In the genomic region with DNA sequence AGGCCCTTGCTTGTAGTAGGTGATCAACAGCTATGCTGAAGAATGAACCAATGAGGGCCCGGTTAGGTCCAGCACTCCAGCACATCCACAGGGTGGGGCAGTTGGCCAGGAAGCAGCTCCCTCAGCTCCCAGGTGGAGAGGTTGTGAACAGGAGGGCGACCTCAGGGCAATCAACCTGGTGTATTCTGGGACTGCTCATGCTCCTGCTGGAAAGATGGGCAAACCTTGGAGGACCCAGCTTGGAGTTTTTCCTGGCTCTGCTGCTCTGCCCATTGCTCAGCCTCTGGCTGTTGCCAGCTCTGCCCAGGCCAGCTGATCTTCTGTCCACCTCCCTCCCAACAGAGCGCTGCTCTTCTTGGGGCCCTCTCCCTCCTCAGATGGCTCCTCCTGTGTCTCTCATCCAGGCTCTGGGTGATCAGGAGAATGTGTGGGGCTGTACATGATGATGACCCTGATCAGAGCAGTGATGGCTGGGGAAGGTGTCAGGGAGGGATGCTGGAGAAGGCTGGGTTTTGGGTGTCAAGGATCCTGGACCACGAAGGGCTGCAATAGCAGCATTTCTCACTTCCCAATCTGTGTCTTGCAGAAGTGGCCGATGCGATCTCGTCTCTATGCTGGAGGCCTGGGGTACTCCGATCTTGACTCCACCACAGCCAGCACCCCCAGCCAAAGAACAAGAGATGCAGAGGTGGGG, we compare ENCODE assay signal across 20 cellular contexts. TPM values are rescaled to one million over a fixed set of nuclear protein-coding genes. Genes with fewer than 3 reads are reported as not detected.
DNase-seq lines count a peak whose midpoint lies in the region; ATAC-seq, FAIRE-seq and TF ChIP-seq lines count a peak whose summit lies in the region.
"Had no signal": no experiment of that assay in that cellular context is flagged by ENCODE, and none has a peak within 500 bp of the region (broad histone marks: within the 10 kb centered on the region; RNA-seq: fewer than 3 reads in every experiment).

No MANE protein-coding gene starts in this region.

- no peaks in the 10 kb centered on the region for H3K36me3 ChIP-seq in H7 (replicated peaks; ENCODE audit: control insufficient read depth, insufficient read depth, low read length)
- H3K36me3 ChIP-seq in Panc1 (ENCODE audit: control insufficient read depth, insufficient read depth, low read length) = no peaks in the 10 kb centered on the region
- H3K36me3 ChIP-seq in kidney (ENCODE audit: control insufficient read depth in 1 of 2, insufficient read depth in 2 of 2, low read length in 2 of 2) = no peaks in the 10 kb centered on the region
- H3K36me3 ChIP-seq: colonic mucosa had no signal

- H3K27me3 ChIP-seq in H7 (ENCODE audit: control insufficient read depth, insufficient read depth, low read length) (no peaks in the 10 kb centered on the region), Panc1 (ENCODE audit: control insufficient read depth, insufficient read depth, low read length) (no peaks in the 10 kb centered on the region)
- H3K27me3 ChIP-seq: colonic mucosa had no signal

- H3K4me3 ChIP-seq in H7 (ENCODE audit: insufficient read depth, low read depth, low read length) (no peak overlapping the region), Panc1 (ENCODE audit: low read depth in 2 of 2, low read length in 2 of 2) (no peak overlapping the region), kidney (ENCODE audit: low read length in 2 of 2) (no peak overlapping the region), coronary artery (no peak overlapping the region)
- H3K4me3 ChIP-seq: colonic mucosa, GM12878 had no signal

- in situ Hi-C loops in Panc1 (cut with HindIII; ENCODE audit: low pct_unique_long_range_greater_than_20kb, low sequenced_read_pairs) = no loop called here

- no peaks in the 10 kb centered on the region for H3K9me3 ChIP-seq in Panc1 (ENCODE audit: control insufficient read depth, insufficient read depth, low read depth, low read length)
- no peaks in the 10 kb centered on the region for H3K9me3 ChIP-seq in kidney (ENCODE audit: control insufficient read depth in 1 of 2, low read length in 2 of 2)
- H3K9me3 ChIP-seq: colonic mucosa had no signal

- DNase-seq in H7 (peak; percentile 74), Panc1 (ENCODE audit: low read depth, low spot score) (no peak), kidney (peak; percentile 56), HCEC 1CT (no peak), NOMO-1 treated with dmso at 0.1 percent for 144 hours (lab: John Stamatoyannopoulos, UW; ENCODE audit: unreplicated experiment) (no peak), coronary artery (ENCODE audit: low spot score) (no peak)
- DNase-seq: activated CD4-positive, alpha-beta T cell treated with anti-CD3 and anti-CD28 coated beads, Interleukin-2, amount 10 ng/mL, durations not matched to agents 7 days and 5 days; activated naive CD4-positive, alpha-beta T cell treated with anti-CD3 and anti-CD28 coated beads for 36 hours; CD8-positive, alpha-beta T cell; immature natural killer cell; SIG-M5 had no signal

- H3K4me1 ChIP-seq in Panc1 (ENCODE audit: control insufficient read depth, insufficient read depth, low read length) = no peaks in the 10 kb centered on the region
- H3K4me1 ChIP-seq in kidney (ENCODE audit: control insufficient read depth in 1 of 2, insufficient read depth in 1 of 2, low read depth in 1 of 2, low read length in 2 of 2) = no peaks in the 10 kb centered on the region
- H3K4me1 ChIP-seq: colonic mucosa had no signal

- no TSS peak for BruUV-seq in Panc1 (replicated peaks; lab: Mats Ljungman, UMichigan)

- ATAC-seq in Panc1 (peak; percentile 60), HG03442 (IDR thresholded peaks at IDR 0.05; ENCODE audit: unreplicated experiment) (no peak)
- ATAC-seq: CD8-positive, alpha-beta T cell; GM12878 had no signal

- H3K9ac ChIP-seq in kidney (ENCODE audit: low read length in 2 of 2) = no peak overlapping the region

- no peak for FAIRE-seq in kidney (lab: Jason Lieb, UNC)
- FAIRE-seq: GM12878 had no signal

- intact Hi-C loops in Panc1 (cut with micrococcal nuclease; ENCODE audit: unreplicated experiment) (no loop called here), kidney (cut with DNase I) (no loop called here)

- CTCF ChIA-PET in Panc1 (lab: Charles Lee) = no interaction called here

- peak; percentile 6; the same call in 1 of the 2 replicates for TF ChIP-seq CTCF in 22Rv1 (IDR thresholded peaks at IDR 0.05)
- TF ChIP-seq CTCF in Panc1 (IDR thresholded peaks at IDR 0.05) = no peak
- no peak for TF ChIP-seq CTCF in kidney (IDR thresholded peaks at IDR 0.05; ENCODE audit: borderline replicate concordance, extremely low read depth, insufficient read depth)
- no peak for TF ChIP-seq CTCF in coronary artery (IDR thresholded peaks at IDR 0.05)

- H3K27ac ChIP-seq in 22Rv1 = no peak overlapping the region
- no peak overlapping the region for H3K27ac ChIP-seq in Panc1 (ENCODE audit: low read length)
- H3K27ac ChIP-seq in kidney (ENCODE audit: low read depth in 2 of 2, low read length in 2 of 2) = no peak overlapping the region
- H3K27ac ChIP-seq in coronary artery = no peak overlapping the region
- H3K27ac ChIP-seq: colonic mucosa, epithelial cell of prostate had no signal

- POLR2A ChIA-PET in Panc1 (lab: Charles Lee) = no interaction called here

RNA-seq across cellular contexts. Expression of gene TCF23, which starts 3.4 kb away (rescaled TPM):
- not detected in 2 replicates for total RNA-seq in H7 (2014; rRNA removed; shearing (Covaris generic))
- 0.03 TPM for total RNA-seq in Panc1 (2021; ENCODE audit: unreplicated experiment)
- 0.05 TPM for polyA plus RNA-seq in Panc1 (2012; ENCODE audit: insufficient read length)
- 0.38 TPM for total RNA-seq in kidney
- polyA plus RNA-seq in kidney (ENCODE audit: insufficient read depth, low read depth, low replicate concordance) = not detected
- total RNA-seq: activated CD4-positive, alpha-beta T cell treated with anti-CD3 and anti-CD28 coated beads, Interleukin-2, amount 10 ng/mL, durations not matched to agents 7 days and 5 days; activated naive CD4-positive, alpha-beta T cell treated with anti-CD3 and anti-CD28 coated beads for 36 hours; CD8-positive, alpha-beta T cell; glomerular endothelial cell; GM12878; renal cortical epithelial cell had no signal
- polyA plus RNA-seq: GM12878, immature natural killer cell, neural cell had no signal

RNA-seq across cellular contexts. Expression of gene PRR30, which starts 13.0 kb away (rescaled TPM):
- total RNA-seq in H7 (2014; rRNA removed; shearing (Covaris generic)) = not detected in 2 replicates
- total RNA-seq in Panc1 (2021; ENCODE audit: unreplicated experiment) (not detected), kidney (not detected)
- not detected for polyA plus RNA-seq in Panc1 (2012; ENCODE audit: insufficient read length)
- polyA plus RNA-seq in kidney (ENCODE audit: insufficient read depth, low read depth, low replicate concordance) = not detected
- total RNA-seq: activated CD4-positive, alpha-beta T cell treated with anti-CD3 and anti-CD28 coated beads, Interleukin-2, amount 10 ng/mL, durations not matched to agents 7 days and 5 days; activated naive CD4-positive, alpha-beta T cell treated with anti-CD3 and anti-CD28 coated beads for 36 hours; CD8-positive, alpha-beta T cell; colonic mucosa; glomerular endothelial cell; GM12878; renal cortical epithelial cell; subcutaneous adipose tissue had no signal
- polyA plus RNA-seq: GM12878, immature natural killer cell, neural cell had no signal

RNA-seq across cellular contexts. Expression of gene PREB, which starts 17.8 kb away (rescaled TPM):
- total RNA-seq in H7 (2014; rRNA removed; shearing (Covaris generic)) = 84.5 and 87.3 TPM in 2 replicates
- 60.9 TPM for total RNA-seq in Panc1 (2021; ENCODE audit: unreplicated experiment)
- polyA plus RNA-seq in Panc1 (2012; ENCODE audit: insufficient read length) = 56.9 TPM
- 46.1 TPM for total RNA-seq in kidney
- 66.7 TPM for polyA plus RNA-seq in kidney (ENCODE audit: insufficient read depth, low read depth, low replicate concordance)

RNA-seq across cellular contexts. Expression of gene ABHD1, which starts 28.6 kb away (rescaled TPM):
- 0.55 TPM in 1 of 2 replicates, not detected in the other for total RNA-seq in H7 (2014; rRNA removed; shearing (Covaris generic))
- 0.46 TPM for total RNA-seq in Panc1 (2021; ENCODE audit: unreplicated experiment)
- 1.5 TPM for polyA plus RNA-seq in Panc1 (2012; ENCODE audit: insufficient read length)
- total RNA-seq in kidney = 0.69 TPM
- 2.9 TPM for polyA plus RNA-seq in kidney (ENCODE audit: insufficient read depth, low read depth, low replicate concordance)
- total RNA-seq: colonic mucosa, glomerular endothelial cell had no signal
- polyA plus RNA-seq: neural cell had no signal

RNA-seq across cellular contexts. Expression of gene CGREF1, which starts 33.3 kb away (rescaled TPM):
- 1.0 and 1.6 TPM in 2 replicates for total RNA-seq in H7 (2014; rRNA removed; shearing (Covaris generic))
- 10.1 TPM for total RNA-seq in Panc1 (2021; ENCODE audit: unreplicated experiment)
- 16.8 TPM for polyA plus RNA-seq in Panc1 (2012; ENCODE audit: insufficient read length)
- 3.7 TPM for total RNA-seq in kidney
- 3.8 TPM for polyA plus RNA-seq in kidney (ENCODE audit: insufficient read depth, low read depth, low replicate concordance)
- total RNA-seq: CD8-positive, alpha-beta T cell; GM12878 had no signal
- polyA plus RNA-seq: immature natural killer cell had no signal

Comparison
In these comparisons a context has a peak if more than half of its experiments do, and no peak if none do; other contexts are left out.
1. DNase-seq: peak in H7 (single experiment) and kidney (single experiment); none in Panc1 (single experiment), HCEC 1CT (single experiment), NOMO-1 treated with dmso at 0.1 percent for 144 hours (single experiment) and coronary artery (single experiment).